Comparison of ENCODE assay signal across 18 cellular contexts in the genomic region with DNA sequence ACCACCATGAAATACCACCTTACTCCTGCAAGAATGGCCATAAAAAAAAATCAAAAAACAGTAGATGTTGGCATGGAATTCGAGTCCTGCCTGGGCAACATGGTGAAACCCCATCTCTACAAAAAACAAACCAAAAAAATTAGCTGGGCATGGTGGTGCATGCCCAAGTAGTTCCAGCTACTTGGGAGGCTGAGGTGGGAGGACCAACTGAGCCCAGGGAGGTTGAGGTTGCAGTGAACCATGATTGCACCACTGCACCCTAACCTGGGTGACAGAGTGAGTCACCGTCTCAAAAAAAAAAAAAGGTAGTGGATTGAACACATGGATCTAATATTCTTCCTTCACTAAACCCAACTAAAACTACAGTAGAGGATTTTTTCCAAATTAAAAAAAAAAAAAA.
DNase-seq lines count a peak whose midpoint lies in the region; ATAC-seq and TF ChIP-seq lines count a peak whose summit lies in the region.
"Had no signal": no experiment of that assay in that cellular context is flagged by ENCODE, and none has a peak within 500 bp of the region (broad histone marks: within the 10 kb centered on the region; RNA-seq: fewer than 3 reads in every experiment).

No MANE protein-coding gene starts in this region.

- intact Hi-C loops in MCF 10A (cut with micrococcal nuclease): no loop called here
- intact Hi-C loops in mammary epithelial cell (cut with micrococcal nuclease): no loop called here
- intact Hi-C loops in esophagus squamous epithelium (cut with DNase I): no loop called here

- CTCF ChIA-PET in MCF 10A (lab: Yijun Ruan, JAX) (interaction anchor here (0.7 to 0.9 kb wide), 2 partner anchors 24 to 362 kb away, joined by 3 to 5 read pairs; no protein-coding TSS in a partner anchor), mammary epithelial cell (lab: Charles Lee; ENCODE audit: low non-redundant PET) (no interaction called here), HEK293 (lab: Yijun Ruan, JAX) (interaction anchor here (0.6 to 1.7 kb wide), 3 partner anchors 38 to 175 kb away, joined by 3 to 6 read pairs (median 5); no protein-coding TSS in a partner anchor)

- H3K9me3 ChIP-seq in mammary epithelial cell (replicated peaks; ENCODE audit: insufficient read depth, low read length) (no peaks in the 10 kb centered on the region), HEK293 (ENCODE audit: control insufficient read depth, insufficient read depth, low read depth, low read length) (no peaks in the 10 kb centered on the region; the same call in 1 of the 2 replicates), esophagus squamous epithelium (no peaks in the 10 kb centered on the region)
- H3K9me3 ChIP-seq: BE2C, Caco-2 had no signal

- no peaks in the 10 kb centered on the region for H3K36me3 ChIP-seq in mammary epithelial cell (ENCODE audit: insufficient read depth, low read length)
- H3K36me3 ChIP-seq in HEK293 (ENCODE audit: control insufficient read depth in 2 of 2, insufficient read depth in 1 of 2, low read length in 2 of 2): no peaks in the 10 kb centered on the region
- H3K36me3 ChIP-seq in esophagus squamous epithelium: no peaks in the 10 kb centered on the region
- H3K36me3 ChIP-seq: BE2C, BLaER1 had no signal

- H3K36me3 Mint-ChIP-seq in MCF 10A (ENCODE audit: insufficient read depth, unreplicated experiment): no peaks in the 10 kb centered on the region
- H3K36me3 Mint-ChIP-seq: CD8-positive, alpha-beta T cell had no signal

- no peaks in the 10 kb centered on the region for H3K27me3 Mint-ChIP-seq in MCF 10A (ENCODE audit: insufficient read depth, unreplicated experiment)
- H3K27me3 Mint-ChIP-seq: CD4-positive, alpha-beta T cell had no signal

- H3K27ac Mint-ChIP-seq in MCF 10A (ENCODE audit: low read depth, unreplicated experiment): no peak overlapping the region
- H3K27ac Mint-ChIP-seq: CD4-positive, alpha-beta T cell; CD8-positive, alpha-beta T cell had no signal

- TF ChIP-seq CTCF in MCF 10A (IDR thresholded peaks at IDR 0.05; ENCODE audit: unreplicated experiment) (no peak), mammary epithelial cell (conservative IDR thresholded peaks at IDR 0.05 in 1 of 2, IDR thresholded peaks at IDR 0.05 in 1 of 2; ENCODE audit: extremely low read depth in 1 of 2, insufficient read depth in 1 of 2, low read depth in 1 of 2, low read length in 2 of 2) (no peak), HEK293 (tag by site-specific recombination; IDR thresholded peaks at IDR 0.05) (no peak), VCaP (conservative IDR thresholded peaks at IDR 0.05) (no peak), esophagus squamous epithelium (IDR thresholded peaks at IDR 0.05) (no peak)

- H3K4me2 ChIP-seq in mammary epithelial cell (ENCODE audit: insufficient read depth, low read depth, low read length): no peak overlapping the region
- H3K4me2 ChIP-seq: BLaER1 had no signal

- no peaks in the 10 kb centered on the region for H3K9me3 Mint-ChIP-seq in MCF 10A (ENCODE audit: unreplicated experiment)

- no peak overlapping the region for H3K9ac ChIP-seq in mammary epithelial cell (ENCODE audit: insufficient read depth, low read length)
- H3K9ac ChIP-seq: BLaER1 had no signal

- BruUV-seq in MCF 10A (replicated peaks; lab: Mats Ljungman, UMichigan): no TSS peak
- BruUV-seq in mammary epithelial cell (replicated peaks; lab: Mats Ljungman, UMichigan): no TSS peak

- DNase-seq in MCF 10A (ENCODE audit: unreplicated experiment) (peak; percentile 37), mammary epithelial cell (no peak), esophagus squamous epithelium (lab: John Stamatoyannopoulos, UW) (no peak)
- DNase-seq in activated CD4-positive, alpha-beta T cell treated with anti-CD3 and anti-CD28 coated beads, Interleukin-2, amount 50 U/mL, for 4 hours: no peak
- DNase-seq: 8988T; ACHN; BE2C; C1 segment of cervical spinal cord; Caco-2; Calu3; CD4-positive, alpha-beta T cell; CD8-positive, alpha-beta T cell; DMS79 treated with DMSO at 0.1 percent for 48 hours; GF-D8 had no signal

- H3K4me1 Mint-ChIP-seq in MCF 10A (ENCODE audit: insufficient read depth, unreplicated experiment): no peaks in the 10 kb centered on the region

- H3K4me1 ChIP-seq in mammary epithelial cell (ENCODE audit: insufficient read depth, low read length) (peaks cover 9% of the 10 kb centered on the region), HEK293 (ENCODE audit: control insufficient read depth, insufficient read depth, low read length) (peaks cover 2% of the 10 kb centered on the region; the same call in 1 of the 2 replicates), esophagus squamous epithelium (peaks cover 0 to 8% (median 4%) of the 10 kb centered on the region in 3 donors)
- H3K4me1 ChIP-seq: BE2C, Caco-2 had no signal

- H3K27ac ChIP-seq in mammary epithelial cell (ENCODE audit: insufficient read depth, low read depth, low read length): no peak overlapping the region
- no peak overlapping the region for H3K27ac ChIP-seq in HEK293 (ENCODE audit: extremely low read depth, low read depth, low read length)
- H3K27ac ChIP-seq in VCaP: peak overlapping the region; percentile 53; the same call in 1 of the 2 replicates
- H3K27ac ChIP-seq in esophagus squamous epithelium: no peak overlapping the region
- H3K27ac ChIP-seq: BLaER1 had no signal

- WGBS in mammary epithelial cell (ENCODE audit: low coverage, missing lambda C conversion rate): 94% methylated on average over 2 of the region's 2 CpGs
- 78 to 84% methylated on average over 2 of the region's 2 CpGs for WGBS in esophagus squamous epithelium, 2 donors

- POLR2A ChIA-PET in MCF 10A (lab: Yijun Ruan, JAX): interaction anchor here (0.6 kb wide), 1 partner anchor 19 kb away, joined by 3 read pairs; no protein-coding TSS in a partner anchor
- POLR2A ChIA-PET in HEK293 (lab: Yijun Ruan, JAX): interaction anchor here (0.6 kb wide), 1 partner anchor 577 kb away, joined by 3 read pairs; no protein-coding TSS in a partner anchor

- H3K4me3 ChIP-seq in mammary epithelial cell (replicated peaks in 1 of 3; ENCODE audit: insufficient read depth in 1 of 3, low read depth in 2 of 3, low read length in 3 of 3) (no peak overlapping the region), HEK293 (ENCODE audit: low read depth, low read length) (no peak overlapping the region), esophagus squamous epithelium (no peak overlapping the region)
- H3K4me3 ChIP-seq: BLaER1 had no signal

- dilution Hi-C loops in mammary epithelial cell (cut with HindIII; ENCODE audit: low sequenced_read_pairs): no loop called here

- no peak overlapping the region for H3K4me3 Mint-ChIP-seq in MCF 10A (ENCODE audit: unreplicated experiment)
- H3K4me3 Mint-ChIP-seq: CD4-positive, alpha-beta T cell; CD8-positive, alpha-beta T cell had no signal

- H4K20me1 ChIP-seq in mammary epithelial cell (ENCODE audit: insufficient read depth, low read length): no peaks in the 10 kb centered on the region
- H4K20me1 ChIP-seq: BLaER1 had no signal

- no peak for ATAC-seq in HG02870 (IDR thresholded peaks at IDR 0.05; ENCODE audit: unreplicated experiment)
- ATAC-seq: CD8-positive, alpha-beta T cell had no signal

- H3K27me3 ChIP-seq in mammary epithelial cell (ENCODE audit: insufficient read depth, low read length) (no peaks in the 10 kb centered on the region), esophagus squamous epithelium (peaks cover 0 to 17% (median 0%) of the 10 kb centered on the region in 4 donors)
- H3K27me3 ChIP-seq: BE2C, BLaER1 had no signal

- H3K79me2 ChIP-seq in mammary epithelial cell (ENCODE audit: insufficient read depth, low read length): no peaks in the 10 kb centered on the region

- in situ Hi-C loops in mammary epithelial cell (cut with MboI; ENCODE audit: low sequenced_read_pairs in 2 of 2): no loop called here

- H2AFZ ChIP-seq in mammary epithelial cell (ENCODE audit: low read depth, low read length): no peak overlapping the region

- no peak for TF ChIP-seq POLR2A in esophagus squamous epithelium (IDR thresholded peaks at IDR 0.05)

TF ChIP-seq in HEK293, 187 proteins besides CTCF, POLR2A, EP300 and RAD21 (continues in another document):
- TF ChIP-seq ZNF580 (tag by site-specific recombination; IDR thresholded peaks at IDR 0.05) (peak; percentile 55; the same call in 1 of the 2 replicates), ZNF2 (tag by site-specific recombination; IDR thresholded peaks at IDR 0.05) (no peak), ZNF785 (tag by site-specific recombination; IDR thresholded peaks at IDR 0.05) (no peak), ZNF664 (tag by site-specific recombination; IDR thresholded peaks at IDR 0.05) (no peak), ZNF660 (tag by site-specific recombination; IDR thresholded peaks at IDR 0.05) (no peak), HOXA7 (CRISPR knock-in tag; IDR thresholded peaks at IDR 0.05; ENCODE audit: borderline replicate concordance) (no peak), ZNF600 (tag by site-specific recombination; IDR thresholded peaks at IDR 0.05) (no peak), ZNF707 (tag by site-specific recombination; IDR thresholded peaks at IDR 0.05) (no peak), KLF10 (tag by site-specific recombination; IDR thresholded peaks at IDR 0.05) (no peak), GLIS2 (tag by site-specific recombination; IDR thresholded peaks at IDR 0.05) (peak; percentile 19; the same call in 1 of the 2 replicates), ZNF16 (tag by site-specific recombination; IDR thresholded peaks at IDR 0.05; ENCODE audit: low read depth) (no peak), ZNF843 (tag by site-specific recombination; IDR thresholded peaks at IDR 0.05) (no peak), GLIS1 (tag by site-specific recombination; IDR thresholded peaks at IDR 0.05) (peak; percentile 93), INSM2 (tag by site-specific recombination; IDR thresholded peaks at IDR 0.05) (no peak), REPIN1 (tag by site-specific recombination; IDR thresholded peaks at IDR 0.05; ENCODE audit: low read depth) (no peak), WT1 (tag by site-specific recombination; IDR thresholded peaks at IDR 0.05) (0 out of 2 replicates have a peak, but pooled peaks have one; percentile 29)
